ENCODE assay signal across 15 cellular contexts in the genomic region with DNA sequence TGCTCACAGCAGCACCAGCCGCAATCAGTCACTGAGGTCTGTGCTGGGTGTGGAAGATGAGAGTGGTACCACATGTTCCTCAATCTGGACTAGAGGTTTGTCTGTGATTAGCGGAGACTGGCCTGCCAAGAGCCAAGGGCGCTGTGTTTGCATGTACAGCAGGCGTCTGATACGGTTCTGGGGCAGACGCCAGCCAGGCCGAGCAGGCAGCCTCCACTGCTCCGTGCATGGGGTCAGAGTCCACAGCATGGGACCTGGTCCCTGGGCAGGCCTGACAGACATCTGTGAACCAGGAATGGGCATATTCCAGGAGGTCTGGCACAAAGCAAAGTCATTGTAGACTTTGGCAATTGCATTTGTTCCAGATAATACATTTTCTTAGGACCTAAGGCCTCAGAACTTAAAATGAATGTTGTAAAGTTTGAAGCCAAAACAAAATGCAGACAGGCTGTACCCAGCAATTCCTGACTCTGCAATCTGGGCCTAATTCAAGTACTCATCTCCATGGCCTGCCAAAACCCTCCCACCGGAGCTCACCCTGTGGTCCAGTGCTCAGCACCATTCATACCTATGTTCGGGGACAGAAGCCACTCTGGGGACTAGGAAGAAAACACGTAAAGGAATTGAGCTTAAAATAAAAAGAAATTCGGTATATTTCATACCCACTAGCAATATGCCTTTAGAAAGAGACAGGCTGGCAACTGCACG. TPM values are rescaled to one million over a fixed set of nuclear protein-coding genes. Genes with fewer than 3 reads are reported as not detected.
A peak's percentile ranks its signal among the peaks of the same experiment; 100 is the strongest.
DNase-seq lines count a peak whose midpoint lies in the region; ATAC-seq and TF ChIP-seq lines count a peak whose summit lies in the region.
"Had no signal": no experiment of that assay in that cellular context is flagged by ENCODE, and none has a peak within 500 bp of the region (broad histone marks: within the 10 kb centered on the region; RNA-seq: fewer than 3 reads in every experiment).

No MANE protein-coding gene starts in this region.

- H3K4me3 ChIP-seq in IMR-90 (ENCODE audit: insufficient read depth, low read depth, low read length): no peak overlapping the region
- H3K4me3 ChIP-seq in liver (ENCODE audit: low read depth in 1 of 3, low read length in 3 of 3): no peak overlapping the region
- H3K4me3 ChIP-seq in testis: no peak overlapping the region
- no peak overlapping the region for H3K4me3 ChIP-seq in thyroid gland (replicated peaks in 1 of 3)

- TF ChIP-seq POLR2A in IMR-90 (IDR thresholded peaks at IDR 0.05; ENCODE audit: low read depth, low read length) (no peak), testis (IDR thresholded peaks at IDR 0.05) (no peak), thyroid gland (IDR thresholded peaks at IDR 0.05) (no peak)

- no peak for TF ChIP-seq RAD21 in IMR-90 (IDR thresholded peaks at IDR 0.05; ENCODE audit: low read length)
- peak; percentile 64 to 75 for TF ChIP-seq RAD21 in liver (IDR thresholded peaks at IDR 0.05)

- H3K4me1 Mint-ChIP-seq in dendritic cell treated with granulocyte-macrophage colony-stimulating factor and Interleukin-4, amounts not matched to agents 40 ng/mL and 50 ng/mL, for 4 days (ENCODE audit: low read depth): peaks cover 56% of the 10 kb centered on the region
- H3K4me1 Mint-ChIP-seq in mesothelial cell of epicardium: no peaks in the 10 kb centered on the region

- no peaks in the 10 kb centered on the region for H3K36me3 Mint-ChIP-seq in dendritic cell treated with granulocyte-macrophage colony-stimulating factor and Interleukin-4, amounts not matched to agents 40 ng/mL and 50 ng/mL, for 4 days (ENCODE audit: low read depth)
- H3K36me3 Mint-ChIP-seq in activated naive CD4-positive, alpha-beta T cell treated with anti-CD3 and anti-CD28 coated beads, Interleukin-2, amount 50 U/mL, for 72 hours: peaks cover 4 to 10% of the 10 kb centered on the region in 2 donors
- peaks cover 2% of the 10 kb centered on the region for H3K36me3 Mint-ChIP-seq in mesothelial cell of epicardium

- no peak overlapping the region for H2BK5ac ChIP-seq in IMR-90 (ENCODE audit: low read depth, low read length, poor library complexity, severe bottlenecking)

- H2BK120ac ChIP-seq in IMR-90 (ENCODE audit: low read depth, low read length): no peak overlapping the region

- no peaks in the 10 kb centered on the region for H4K20me1 ChIP-seq in IMR-90 (ENCODE audit: insufficient read depth, low read length)

- H3K4me1 ChIP-seq in IMR-90 (ENCODE audit: control insufficient read depth, insufficient read depth, low read length): no peaks in the 10 kb centered on the region
- H3K4me1 ChIP-seq in liver (ENCODE audit: control insufficient read depth in 4 of 4, insufficient read depth in 4 of 4, low read length in 3 of 4): peaks cover 10 to 25% (median 18%) of the 10 kb centered on the region in 4 donors
- peaks cover 27% of the 10 kb centered on the region for H3K4me1 ChIP-seq in testis
- H3K4me1 ChIP-seq in thyroid gland: no peaks in the 10 kb centered on the region

- peak overlapping the region; percentile 6 for H2AFZ ChIP-seq in IMR-90 (replicated peaks; ENCODE audit: low read length, poor library complexity)

- H3K79me1 ChIP-seq in IMR-90 (ENCODE audit: low read depth in 1 of 2, low read length in 2 of 2): no peaks in the 10 kb centered on the region

- H2BK20ac ChIP-seq in IMR-90 (ENCODE audit: low read depth, low read length): no peak overlapping the region

- H3K27me3 ChIP-seq in IMR-90 (ENCODE audit: control insufficient read depth, insufficient read depth, low read length) (peaks cover 6% of the 10 kb centered on the region), liver (ENCODE audit: control insufficient read depth in 4 of 4, insufficient read depth in 4 of 4, low read length in 3 of 4) (no peaks in the 10 kb centered on the region), testis (no peaks in the 10 kb centered on the region), thyroid gland (no peaks in the 10 kb centered on the region)
- H3K27me3 ChIP-seq: neutrophil had no signal

- H3K9me3 Mint-ChIP-seq in dendritic cell treated with granulocyte-macrophage colony-stimulating factor and Interleukin-4, amounts not matched to agents 40 ng/mL and 50 ng/mL, for 4 days: no peaks in the 10 kb centered on the region
- H3K9me3 Mint-ChIP-seq in activated naive CD4-positive, alpha-beta T cell treated with anti-CD3 and anti-CD28 coated beads, Interleukin-2, amount 50 U/mL, for 72 hours: no peaks in the 10 kb centered on the region
- H3K9me3 Mint-ChIP-seq in mesothelial cell of epicardium: no peaks in the 10 kb centered on the region
- H3K9me3 Mint-ChIP-seq: activated CD8-positive, alpha-beta T cell treated with anti-CD3 and anti-CD28 coated beads for 36 hours had no signal

- POLR2A ChIA-PET in IMR-90 (lab: Charles Lee; ENCODE audit: unreplicated experiment): no interaction called here

- peak overlapping the region; percentile 47 for H3K27ac Mint-ChIP-seq in dendritic cell treated with granulocyte-macrophage colony-stimulating factor and Interleukin-4, amounts not matched to agents 40 ng/mL and 50 ng/mL, for 4 days
- H3K27ac Mint-ChIP-seq in activated naive CD4-positive, alpha-beta T cell treated with anti-CD3 and anti-CD28 coated beads, Interleukin-2, amount 50 U/mL, for 72 hours: no peak overlapping the region
- no peak overlapping the region for H3K27ac Mint-ChIP-seq in mesothelial cell of epicardium
- H3K27ac Mint-ChIP-seq: activated CD8-positive, alpha-beta T cell treated with anti-CD3 and anti-CD28 coated beads for 36 hours had no signal

- no peak overlapping the region; the same call in 1 of the 2 replicates for H4K5ac ChIP-seq in IMR-90 (ENCODE audit: low read depth, low read length)

- peaks cover 7% of the 10 kb centered on the region for H3K27me3 Mint-ChIP-seq in dendritic cell treated with granulocyte-macrophage colony-stimulating factor and Interleukin-4, amounts not matched to agents 40 ng/mL and 50 ng/mL, for 4 days
- peaks cover 8% of the 10 kb centered on the region for H3K27me3 Mint-ChIP-seq in mesothelial cell of epicardium (ENCODE audit: low read depth)

- intact Hi-C loops in IMR-90 (cut with micrococcal nuclease): no loop called here
- intact Hi-C loops in dendritic cell treated with granulocyte-macrophage colony-stimulating factor and Interleukin-4, amounts not matched to agents 40 ng/mL and 50 ng/mL, for 4 days (cut with micrococcal nuclease): no loop called here
- intact Hi-C loops in testis (cut with DNase I; ENCODE audit: low total_unique reads): no loop called here
- intact Hi-C loops in thyroid gland (cut with DNase I): no loop called here

- DNase-seq in IMR-90 (no peak), testis (peak; percentile 87), thyroid gland (no peak), ACHN (no peak), mesothelial cell of epicardium (ENCODE audit: low spot score in 2 of 2, unreplicated experiment in 2 of 2) (no peak)
- no peak for DNase-seq in activated naive CD4-positive, alpha-beta T cell treated with anti-CD3 and anti-CD28 coated beads, Interleukin-2, amount 50 U/mL, for 72 hours (ENCODE audit: low spot score in 2 of 2)
- DNase-seq: activated CD8-positive, alpha-beta T cell treated with anti-CD3 and anti-CD28 coated beads for 36 hours; activated naive CD4-positive, alpha-beta T cell treated with Interleukin-2 at 50 U/mL for 16 hours; HCEC 1CT; NCI-H2029; stimulated activated naive CD4-positive, alpha-beta T cell had no signal

- no peak for ATAC-seq in IMR-90 (ENCODE audit: low read depth)
- no peak for ATAC-seq in activated naive CD4-positive, alpha-beta T cell treated with anti-CD3 and anti-CD28 coated beads, Interleukin-2, amount 50 U/mL, for 72 hours
- ATAC-seq: activated CD8-positive, alpha-beta T cell treated with anti-CD3 and anti-CD28 coated beads for 36 hours had no signal

- no peak overlapping the region for H3K4me3 Mint-ChIP-seq in dendritic cell treated with granulocyte-macrophage colony-stimulating factor and Interleukin-4, amounts not matched to agents 40 ng/mL and 50 ng/mL, for 4 days
- H3K4me3 Mint-ChIP-seq in mesothelial cell of epicardium: no peak overlapping the region
- H3K4me3 Mint-ChIP-seq: activated CD8-positive, alpha-beta T cell treated with anti-CD3 and anti-CD28 coated beads for 36 hours had no signal

- no peak overlapping the region for H3K56ac ChIP-seq in IMR-90 (ENCODE audit: extremely low read depth, insufficient read depth, low read length)

- BruUV-seq in IMR-90 (replicated peaks; lab: Mats Ljungman, UMichigan): no TSS peak

- H2AK5ac ChIP-seq in IMR-90 (ENCODE audit: low read depth, low read length): no peak overlapping the region

- no peak overlapping the region for H3K18ac ChIP-seq in IMR-90 (ENCODE audit: low read depth, low read length)

- no peak overlapping the region for H2BK15ac ChIP-seq in IMR-90 (ENCODE audit: low read depth, low read length)

- CTCF ChIA-PET in IMR-90 (lab: Yijun Ruan, JAX): no interaction called here

- no peak overlapping the region for H3K23ac ChIP-seq in IMR-90 (ENCODE audit: low read depth, low read length)

- H3K9me3 ChIP-seq in IMR-90 (ENCODE audit: control insufficient read depth, insufficient read depth, low read length): no peaks in the 10 kb centered on the region
- H3K9me3 ChIP-seq in liver (ENCODE audit: control insufficient read depth in 4 of 4, low read length in 3 of 4): no peaks in the 10 kb centered on the region
- H3K9me3 ChIP-seq in testis: no peaks in the 10 kb centered on the region
- no peaks in the 10 kb centered on the region for H3K9me3 ChIP-seq in thyroid gland
- H3K9me3 ChIP-seq: neutrophil had no signal

- no peak overlapping the region for H4K91ac ChIP-seq in IMR-90 (ENCODE audit: insufficient read depth, low read depth, low read length)

- H3K9ac ChIP-seq in IMR-90 (ENCODE audit: low read depth, low read length) (no peak overlapping the region), liver (ENCODE audit: low read depth in 1 of 2, low read length in 2 of 2) (no peak overlapping the region)

- no peak for TF ChIP-seq CTCF in IMR-90 (conservative IDR thresholded peaks at IDR 0.05; ENCODE audit: low read depth, low read length)
- TF ChIP-seq CTCF in liver (IDR thresholded peaks at IDR 0.05; ENCODE audit: low read depth, low read length, missing input control): no peak
- TF ChIP-seq CTCF in testis (IDR thresholded peaks at IDR 0.05): no peak
- TF ChIP-seq CTCF in thyroid gland (IDR thresholded peaks at IDR 0.05): no peak
- TF ChIP-seq CTCF in mesothelial cell of epicardium (IDR thresholded peaks at IDR 0.05; ENCODE audit: unreplicated experiment): no peak

- H3K27ac ChIP-seq in IMR-90 (ENCODE audit: insufficient read depth, low read length): no peak overlapping the region
- H3K27ac ChIP-seq in liver (ENCODE audit: low read depth in 1 of 2, low read length in 2 of 2): peak overlapping the region; percentile 67 to 77
- H3K27ac ChIP-seq in testis: peak overlapping the region; percentile 21 to 56
- H3K27ac ChIP-seq in thyroid gland: no peak overlapping the region
- H3K27ac ChIP-seq: neutrophil had no signal

- in situ Hi-C loops in IMR-90 (cut with MboI; ENCODE audit: low sequenced_read_pairs) (no loop called here), ACHN (cut with HindIII; ENCODE audit: low pct_ligation_motif_present, low pct_unique_long_range_greater_than_20kb, low sequenced_read_pairs) (no loop called here)

- H3K36me3 ChIP-seq in IMR-90 (ENCODE audit: control insufficient read depth, insufficient read depth, low read length): no peaks in the 10 kb centered on the region
- H3K36me3 ChIP-seq in liver (ENCODE audit: control insufficient read depth in 4 of 4, insufficient read depth in 3 of 4, low read depth in 1 of 4, low read length in 3 of 4): peaks cover 0 to 4% (median 0%) of the 10 kb centered on the region in 4 donors
- no peaks in the 10 kb centered on the region for H3K36me3 ChIP-seq in testis (ENCODE audit: low read depth, missing control alignments)
- H3K36me3 ChIP-seq in thyroid gland: no peaks in the 10 kb centered on the region
- H3K36me3 ChIP-seq: neutrophil had no signal

- no peaks in the 10 kb centered on the region for H3K9me1 ChIP-seq in IMR-90 (ENCODE audit: insufficient read depth, low read length)

- no peak overlapping the region for H2AK9ac ChIP-seq in IMR-90 (replicated peaks; ENCODE audit: low read depth, low read length, poor library complexity)

- no peak overlapping the region for H3K14ac ChIP-seq in IMR-90 (replicated peaks; ENCODE audit: low read depth, low read length)

- no peak overlapping the region for H3K4me2 ChIP-seq in IMR-90 (ENCODE audit: low read depth, low read length)

- H4K8ac ChIP-seq in IMR-90 (ENCODE audit: low read depth in 2 of 2, low read length in 2 of 2): no peak overlapping the region

- 40% methylated on average over 8 of the region's 13 CpGs; no CpG with 5 or more reads in 1 of the 2 experiments for WGBS in IMR-90 (ENCODE audit: extremely low coverage in 2 of 2, insufficient read length in 1 of 2), 2 experiments
- WGBS in liver: 32% methylated on average over 13 of the region's 13 CpGs
- WGBS in testis, 2 donors: 48 to 66% methylated on average over 10 to 12 of the region's 13 CpGs
- 84% methylated on average over 13 of the region's 13 CpGs for WGBS in thyroid gland, 2 donors

- dilution Hi-C loops in IMR-90 (cut with HindIII; ENCODE audit: low sequenced_read_pairs, unreplicated experiment): no loop called here

- H3K4ac ChIP-seq in IMR-90 (ENCODE audit: low read depth, low read length): no peak overlapping the region

RNA-seq across cellular contexts. Expression of a gene that starts 50.0 kb away (rescaled TPM):
- total RNA-seq in IMR-90 (2012; rRNA removed): 7.7 and 8.9 TPM in 2 replicates
- 36.6 and 38.2 TPM in 2 replicates for polyA plus RNA-seq in IMR-90 (2012; rRNA removed)
- 36.5 and 56.4 TPM in 2 replicates for polyA plus RNA-seq in IMR-90 (2012; cell fraction: cytosol; rRNA removed)
- polyA plus RNA-seq in IMR-90 (2012; cell fraction: nucleus; rRNA removed; ENCODE audit: low replicate concordance): 38.9 and 55.0 TPM in 2 replicates
- 10 to 100 TPM; 13.4 to 31.7 TPM for total RNA-seq in liver
- 10 to 100 TPM; 31.3 to 40.4 TPM for polyA plus RNA-seq in liver
- 10 to 100 TPM; 34.0 to 36.7 TPM for total RNA-seq in testis
- 14.0 TPM for polyA plus RNA-seq in testis (ENCODE audit: insufficient read depth, low read depth, low replicate concordance)
- total RNA-seq in thyroid gland: 10 to 100 TPM; 14.0 to 41.8 (median 23.3) TPM
- under 1 TPM in 1 of 2 donors, not detected in 1; 0.53 TPM for total RNA-seq in activated naive CD4-positive, alpha-beta T cell treated with anti-CD3 and anti-CD28 coated beads, Interleukin-2, amount 50 U/mL, for 72 hours
- 16.7 to 18.3 TPM (median 17.8 TPM) in 3 replicates for total RNA-seq in mesothelial cell of epicardium
- total RNA-seq: T-helper 1 cell treated with Interleukin-12 subunit alpha and Interleukin-12 subunit beta and Interleukin-4 antibody, amounts not matched to agents 30 ng/mL and 1 ng/mL, for 36 hours had no signal

Comparison
In these comparisons a context has a peak if more than half of its experiments do, and no peak if none do; other contexts are left out.
1. H3K27ac ChIP-seq: peak in liver (2 of 2) and testis (2 of 2); none in IMR-90 (single experiment) and thyroid gland (0 of 3).